17 cellular contexts compared by ENCODE assay signal in genomic region chr20:58032599-58032998, GRCh38.
DNase-seq lines count a peak whose midpoint lies in the region; ATAC-seq and TF ChIP-seq lines count a peak whose summit lies in the region.
"Had no signal": no experiment of that assay in that cellular context is flagged by ENCODE, and none has a peak within 500 bp of the region (broad histone marks: within the 10 kb centered on the region; RNA-seq: fewer than 3 reads in every experiment).

No MANE protein-coding gene starts in this region.

- DNase-seq in activated CD8-positive, alpha-beta memory T cell treated with anti-CD3 and anti-CD28 coated beads, Interleukin-2, amount 10 ng/mL, durations not matched to agents 7 days and 5 days, result peak; percentile 9
- no peak for DNase-seq in activated CD8-positive, alpha-beta memory T cell treated with anti-CD3 and anti-CD28 coated beads, Interleukin-2, amount 50 U/mL, for 48 hours
- no peak for DNase-seq in IMR-90
- peak; percentile 27 for DNase-seq in osteocyte (ENCODE audit: extremely low spot score, unreplicated experiment)
- DNase-seq in GM19240 (ENCODE audit: insufficient read length, low spot score), result no peak
- DNase-seq in esophagus squamous epithelium (lab: John Stamatoyannopoulos, UW), result no peak
- DNase-seq: 8988T; ACHN; BE2C; CD4-positive, alpha-beta memory T cell; DMS153; DMS79; GDM1; KBM-7 had no signal

- H2BK20ac ChIP-seq in IMR-90 (ENCODE audit: low read depth, low read length), result no peak overlapping the region

- no peaks in the 10 kb centered on the region for H3K36me3 Mint-ChIP-seq in activated CD8-positive, alpha-beta memory T cell treated with anti-CD3 and anti-CD28 coated beads, Interleukin-2, amount 10 ng/mL, durations not matched to agents 7 days and 5 days
- no peaks in the 10 kb centered on the region for H3K36me3 Mint-ChIP-seq in osteocyte (ENCODE audit: unreplicated experiment)
- H3K36me3 Mint-ChIP-seq: CD4-positive, alpha-beta memory T cell had no signal

- H2AK5ac ChIP-seq in IMR-90 (ENCODE audit: low read depth, low read length), result no peak overlapping the region

- H2BK5ac ChIP-seq in IMR-90 (ENCODE audit: low read depth, low read length, poor library complexity, severe bottlenecking), result no peak overlapping the region

- no peaks in the 10 kb centered on the region for H3K4me1 Mint-ChIP-seq in activated CD8-positive, alpha-beta memory T cell treated with anti-CD3 and anti-CD28 coated beads, Interleukin-2, amount 10 ng/mL, durations not matched to agents 7 days and 5 days
- H3K4me1 Mint-ChIP-seq in osteocyte (ENCODE audit: unreplicated experiment), result peaks cover 1% of the 10 kb centered on the region

- no peak overlapping the region for H3K27ac Mint-ChIP-seq in activated CD8-positive, alpha-beta memory T cell treated with anti-CD3 and anti-CD28 coated beads, Interleukin-2, amount 10 ng/mL, durations not matched to agents 7 days and 5 days
- H3K27ac Mint-ChIP-seq in osteocyte (ENCODE audit: unreplicated experiment), result no peak overlapping the region
- H3K27ac Mint-ChIP-seq: CD4-positive, alpha-beta memory T cell had no signal

- H3K56ac ChIP-seq in IMR-90 (ENCODE audit: extremely low read depth, insufficient read depth, low read length), result no peak overlapping the region

- H3K27me3 Mint-ChIP-seq in activated CD8-positive, alpha-beta memory T cell treated with anti-CD3 and anti-CD28 coated beads, Interleukin-2, amount 10 ng/mL, durations not matched to agents 7 days and 5 days, result peaks cover 43% of the 10 kb centered on the region
- H3K27me3 Mint-ChIP-seq in osteocyte (ENCODE audit: unreplicated experiment), result peaks cover 73% of the 10 kb centered on the region

- TF ChIP-seq RAD21 in IMR-90 (IDR thresholded peaks at IDR 0.05; ENCODE audit: low read length), result no peak

- no peaks in the 10 kb centered on the region for H3K9me1 ChIP-seq in IMR-90 (ENCODE audit: insufficient read depth, low read length)

- H4K5ac ChIP-seq in IMR-90 (ENCODE audit: low read depth, low read length), result no peak overlapping the region

- dilution Hi-C loops in IMR-90 (cut with HindIII; ENCODE audit: low sequenced_read_pairs, unreplicated experiment), result no loop called here

- H4K8ac ChIP-seq in IMR-90 (ENCODE audit: low read depth in 2 of 2, low read length in 2 of 2), result no peak overlapping the region

- in situ Hi-C loops in IMR-90 (cut with MboI; ENCODE audit: low sequenced_read_pairs), result no loop called here

- no peaks in the 10 kb centered on the region for H3K9me3 Mint-ChIP-seq in activated CD8-positive, alpha-beta memory T cell treated with anti-CD3 and anti-CD28 coated beads, Interleukin-2, amount 10 ng/mL, durations not matched to agents 7 days and 5 days (ENCODE audit: low read depth)
- H3K9me3 Mint-ChIP-seq in osteocyte (ENCODE audit: unreplicated experiment), result peaks cover 4% of the 10 kb centered on the region

- intact Hi-C loops in IMR-90 (cut with micrococcal nuclease) (no loop called here), esophagus squamous epithelium (cut with DNase I) (no loop called here)

- no peak overlapping the region for H3K18ac ChIP-seq in IMR-90 (ENCODE audit: low read depth, low read length)

- no peak for ATAC-seq in activated CD8-positive, alpha-beta memory T cell treated with anti-CD3 and anti-CD28 coated beads, Interleukin-2, amount 10 ng/mL, durations not matched to agents 7 days and 5 days
- ATAC-seq in IMR-90 (ENCODE audit: low read depth), result no peak
- ATAC-seq in GM19397 (IDR thresholded peaks at IDR 0.05; ENCODE audit: unreplicated experiment), result no peak

- H3K9me3 ChIP-seq in IMR-90 (ENCODE audit: control insufficient read depth, insufficient read depth, low read length), result no peaks in the 10 kb centered on the region
- H3K9me3 ChIP-seq in esophagus squamous epithelium, result no peaks in the 10 kb centered on the region
- H3K9me3 ChIP-seq: BE2C, HAP-1 had no signal

- POLR2A ChIA-PET in IMR-90 (lab: Charles Lee; ENCODE audit: unreplicated experiment), result no interaction called here

- H3K4me3 Mint-ChIP-seq in activated CD8-positive, alpha-beta memory T cell treated with anti-CD3 and anti-CD28 coated beads, Interleukin-2, amount 10 ng/mL, durations not matched to agents 7 days and 5 days, result no peak overlapping the region
- no peak overlapping the region for H3K4me3 Mint-ChIP-seq in osteocyte (ENCODE audit: unreplicated experiment)
- H3K4me3 Mint-ChIP-seq: CD4-positive, alpha-beta memory T cell had no signal

- H3K4me1 ChIP-seq in IMR-90 (ENCODE audit: control insufficient read depth, insufficient read depth, low read length) (no peaks in the 10 kb centered on the region), esophagus squamous epithelium (no peaks in the 10 kb centered on the region)
- H3K4me1 ChIP-seq: BE2C, HAP-1 had no signal

- no peak overlapping the region for H3K9ac ChIP-seq in IMR-90 (ENCODE audit: low read depth, low read length)

- H3K14ac ChIP-seq in IMR-90 (replicated peaks; ENCODE audit: low read depth, low read length), result no peak overlapping the region

- H3K36me3 ChIP-seq in IMR-90 (ENCODE audit: control insufficient read depth, insufficient read depth, low read length) (no peaks in the 10 kb centered on the region), esophagus squamous epithelium (no peaks in the 10 kb centered on the region)
- H3K36me3 ChIP-seq: BE2C, HAP-1 had no signal

- no peaks in the 10 kb centered on the region for H3K79me1 ChIP-seq in IMR-90 (ENCODE audit: low read depth in 1 of 2, low read length in 2 of 2)

- no peaks in the 10 kb centered on the region for H4K20me1 ChIP-seq in IMR-90 (ENCODE audit: insufficient read depth, low read length)

- no CpG with 5 or more reads among the region's 4 CpGs for WGBS in IMR-90 (ENCODE audit: extremely low coverage in 2 of 2, insufficient read length in 1 of 2), 2 experiments
- WGBS in esophagus squamous epithelium, 2 donors, result 71 to 81% methylated on average over 4 of the region's 4 CpGs

- H3K4me3 ChIP-seq in IMR-90 (ENCODE audit: insufficient read depth, low read depth, low read length) (no peak overlapping the region), esophagus squamous epithelium (no peak overlapping the region)
- H3K4me3 ChIP-seq: HAP-1 had no signal

- H2AK9ac ChIP-seq in IMR-90 (replicated peaks; ENCODE audit: low read depth, low read length, poor library complexity), result no peak overlapping the region

- no peaks in the 10 kb centered on the region for H3K27me3 ChIP-seq in IMR-90 (ENCODE audit: control insufficient read depth, insufficient read depth, low read length)
- H3K27me3 ChIP-seq in esophagus squamous epithelium, result peaks cover 0 to 18% (median 0%) of the 10 kb centered on the region in 4 donors
- H3K27me3 ChIP-seq: BE2C had no signal

- no TSS peak for BruUV-seq in IMR-90 (replicated peaks; lab: Mats Ljungman, UMichigan)

- CTCF ChIA-PET in activated CD8-positive, alpha-beta memory T cell treated with anti-CD3 and anti-CD28 coated beads, Interleukin-2, amount 10 ng/mL, durations not matched to agents 7 days and 5 days (lab: Charles Lee), result no interaction called here
- CTCF ChIA-PET in IMR-90 (lab: Yijun Ruan, JAX), result no interaction called here

- no peak overlapping the region for H3K27ac ChIP-seq in IMR-90 (ENCODE audit: insufficient read depth, low read length)
- H3K27ac ChIP-seq in esophagus squamous epithelium, result no peak overlapping the region
- H3K27ac ChIP-seq: C4-2B had no signal

- H2BK15ac ChIP-seq in IMR-90 (ENCODE audit: low read depth, low read length), result no peak overlapping the region

- TF ChIP-seq POLR2A in IMR-90 (IDR thresholded peaks at IDR 0.05; ENCODE audit: low read depth, low read length) (no peak), esophagus squamous epithelium (IDR thresholded peaks at IDR 0.05) (no peak)

- no peak overlapping the region for H3K4ac ChIP-seq in IMR-90 (ENCODE audit: low read depth, low read length)

- no peak for TF ChIP-seq CTCF in IMR-90 (conservative IDR thresholded peaks at IDR 0.05; ENCODE audit: low read depth, low read length)
- no peak for TF ChIP-seq CTCF in osteocyte (IDR thresholded peaks at IDR 0.05)
- TF ChIP-seq CTCF in esophagus squamous epithelium (IDR thresholded peaks at IDR 0.05), result no peak

- no peak overlapping the region for H2AFZ ChIP-seq in IMR-90 (replicated peaks; ENCODE audit: low read length, poor library complexity)

- no peak overlapping the region for H2BK120ac ChIP-seq in IMR-90 (ENCODE audit: low read depth, low read length)

- no peak overlapping the region for H3K23ac ChIP-seq in IMR-90 (ENCODE audit: low read depth, low read length)

- no peak overlapping the region for H4K91ac ChIP-seq in IMR-90 (ENCODE audit: insufficient read depth, low read depth, low read length)

- H3K4me2 ChIP-seq in IMR-90 (ENCODE audit: low read depth, low read length), result no peak overlapping the region

TF ChIP-seq in IMR-90, 13 proteins besides CTCF, POLR2A, EP300 and RAD21:
- peak; percentile 64 for TF ChIP-seq NFE2L2 (IDR thresholded peaks at IDR 0.05; ENCODE audit: low read depth, low read length)
- no peak for TF ChIP-seq MXI1 (IDR thresholded peaks at IDR 0.05; ENCODE audit: borderline replicate concordance, low read depth, low read length)
- peak; percentile 91 for TF ChIP-seq MAFK (IDR thresholded peaks at IDR 0.05; ENCODE audit: low read depth, low read length)

Comparison
In these comparisons a context has a peak if more than half of its experiments do, and no peak if none do; other contexts are left out.
1. DNase-seq: peak in activated CD8-positive, alpha-beta memory T cell treated with anti-CD3 and anti-CD28 coated beads, Interleukin-2, amount 10 ng/mL, durations not matched to agents 7 days and 5 days (single experiment) and osteocyte (single experiment); none in activated CD8-positive, alpha-beta memory T cell treated with anti-CD3 and anti-CD28 coated beads, Interleukin-2, amount 50 U/mL, for 48 hours (single experiment), IMR-90 (single experiment), GM19240 (single experiment) and esophagus squamous epithelium (single experiment).